In genomic region chr17:40322417-40323315, GRCh38 we compare ENCODE assay signal across 8 cellular contexts. TPM values are rescaled to one million over a fixed set of nuclear protein-coding genes. Genes with fewer than 3 reads are reported as not detected.
DNase-seq lines count a peak whose midpoint lies in the region; ATAC-seq and TF ChIP-seq lines count a peak whose summit lies in the region.

No MANE protein-coding gene starts in this region.

- H3K9me3 ChIP-seq in OCI-LY3 (ENCODE audit: insufficient read depth, low read length) (no peaks in the 10 kb centered on the region), esophagus squamous epithelium (no peaks in the 10 kb centered on the region), neuron (ENCODE audit: low read length) (no peaks in the 10 kb centered on the region)

- peak overlapping the region; percentile 96 for H3K4me2 ChIP-seq in OCI-LY3 (ENCODE audit: low read length)

- H3K36me3 ChIP-seq in OCI-LY3 (replicated peaks; ENCODE audit: low read depth, low read length) (no peaks in the 10 kb centered on the region), esophagus squamous epithelium (no peaks in the 10 kb centered on the region), neuron (ENCODE audit: insufficient read depth, low read length) (no peaks in the 10 kb centered on the region)

- H3K27me3 ChIP-seq in OCI-LY3 (ENCODE audit: low read depth, low read length) (no peaks in the 10 kb centered on the region), esophagus squamous epithelium (no peaks in the 10 kb centered on the region), neuron (ENCODE audit: insufficient read depth, low read length) (no peaks in the 10 kb centered on the region)

- peak overlapping the region; percentile 94 for H3K27ac ChIP-seq in OCI-LY3 (ENCODE audit: low read length)
- H3K27ac ChIP-seq in esophagus squamous epithelium: peak overlapping the region; percentile 63 to 97 (median 92)

- TF ChIP-seq POLR2A in esophagus squamous epithelium (IDR thresholded peaks at IDR 0.05): peak in 2 of 4 donors; percentile 25 to 48

- no peak for TF ChIP-seq CTCF in GM12865 (IDR thresholded peaks at IDR 0.05; ENCODE audit: insufficient read depth, low read depth, low read length, missing control alignments)
- TF ChIP-seq CTCF in OCI-LY3 (IDR thresholded peaks at IDR 0.05; ENCODE audit: low read depth, low read length): no peak
- TF ChIP-seq CTCF in esophagus squamous epithelium (IDR thresholded peaks at IDR 0.05): no peak

- peak overlapping the region; percentile 76 for H3K9ac ChIP-seq in OCI-LY3 (ENCODE audit: low read length)

- peaks cover 82% of the 10 kb centered on the region for H3K4me1 ChIP-seq in OCI-LY3 (ENCODE audit: low read length)
- peaks cover 83 to 98% (median 91%) of the 10 kb centered on the region in 3 donors for H3K4me1 ChIP-seq in esophagus squamous epithelium
- peaks cover 34% of the 10 kb centered on the region for H3K4me1 ChIP-seq in neuron (ENCODE audit: insufficient read depth, low read length)

- peak; percentile 96 for DNase-seq in GM12865 (ENCODE audit: low read depth)
- DNase-seq in activated T-cell treated with anti-CD3 and anti-CD28 coated beads for 48 hours (ENCODE audit: low read depth): peak; percentile 71
- DNase-seq in esophagus squamous epithelium (lab: John Stamatoyannopoulos, UW): peak; percentile 57
- DNase-seq in stromal cell of bone marrow (ENCODE audit: low read depth): peak; percentile 77
- no peak for DNase-seq in NCI-H1694 treated with DMSO at 0.1 percent for 48 hours (lab: John Stamatoyannopoulos, UW)

- H4K20me1 ChIP-seq in OCI-LY3 (ENCODE audit: insufficient read depth, low read length): peaks cover 50% of the 10 kb centered on the region

- whole genome bisulfite sequencing in esophagus squamous epithelium, 2 donors: 19 to 20% methylated on average over 3 to 5 of the region's 16 CpGs

- H3K4me3 ChIP-seq in GM12865 (ENCODE audit: low read depth, low read length): peak overlapping the region; percentile 96
- H3K4me3 ChIP-seq in OCI-LY3 (ENCODE audit: low read length): peak overlapping the region; percentile 93
- peak overlapping the region; percentile 1 to 96 (median 90) for H3K4me3 ChIP-seq in esophagus squamous epithelium
- H3K4me3 ChIP-seq in neuron (ENCODE audit: low read length): peak overlapping the region; percentile 23

- intact Hi-C loops in esophagus squamous epithelium (cut with DNase I): no loop called here

- peak; percentile 35 for ATAC-seq in HG02642 (IDR thresholded peaks at IDR 0.05; ENCODE audit: poor library complexity, unreplicated experiment)

- peaks cover 95% of the 10 kb centered on the region for H3K79me2 ChIP-seq in OCI-LY3 (ENCODE audit: low read length)

- H2AFZ ChIP-seq in OCI-LY3 (ENCODE audit: low read depth, low read length) (no peak overlapping the region), neuron (ENCODE audit: low read depth, low read length) (no peak overlapping the region)

RNA-seq across cellular contexts. Expression of gene RARA, which starts 13.7 kb away (rescaled TPM):
- total RNA-seq in esophagus squamous epithelium: 10 to 100 TPM in 2 of 4 donors, 1 to 10 TPM in 2; 6.7 to 14.2 (median 10.8) TPM

RNA-seq across cellular contexts. Expression of gene CDC6, which starts 35.0 kb away (rescaled TPM):
- 10 to 100 TPM in 2 of 4 donors, 1 to 10 TPM in 2; 2.9 to 17.8 (median 9.8) TPM for total RNA-seq in esophagus squamous epithelium

RNA-seq across cellular contexts. Expression of gene GJD3, which starts 41.9 kb away (rescaled TPM):
- 1 to 10 TPM in 1 of 4 donors, under 1 TPM in 2, not detected in 1; 0.38 to 1.7 (median 0.47) TPM for total RNA-seq in esophagus squamous epithelium

Comparison
In these comparisons a context has a peak if more than half of its experiments do, and no peak if none do; other contexts are left out.
1. H3K4me3 ChIP-seq: peak in every context shown above with its lines; median percentile 96 in GM12865; 93 in OCI-LY3; 90 in esophagus squamous epithelium; 23 in neuron.